ENCODE assay signal across 8 cellular contexts in the genomic region with DNA sequence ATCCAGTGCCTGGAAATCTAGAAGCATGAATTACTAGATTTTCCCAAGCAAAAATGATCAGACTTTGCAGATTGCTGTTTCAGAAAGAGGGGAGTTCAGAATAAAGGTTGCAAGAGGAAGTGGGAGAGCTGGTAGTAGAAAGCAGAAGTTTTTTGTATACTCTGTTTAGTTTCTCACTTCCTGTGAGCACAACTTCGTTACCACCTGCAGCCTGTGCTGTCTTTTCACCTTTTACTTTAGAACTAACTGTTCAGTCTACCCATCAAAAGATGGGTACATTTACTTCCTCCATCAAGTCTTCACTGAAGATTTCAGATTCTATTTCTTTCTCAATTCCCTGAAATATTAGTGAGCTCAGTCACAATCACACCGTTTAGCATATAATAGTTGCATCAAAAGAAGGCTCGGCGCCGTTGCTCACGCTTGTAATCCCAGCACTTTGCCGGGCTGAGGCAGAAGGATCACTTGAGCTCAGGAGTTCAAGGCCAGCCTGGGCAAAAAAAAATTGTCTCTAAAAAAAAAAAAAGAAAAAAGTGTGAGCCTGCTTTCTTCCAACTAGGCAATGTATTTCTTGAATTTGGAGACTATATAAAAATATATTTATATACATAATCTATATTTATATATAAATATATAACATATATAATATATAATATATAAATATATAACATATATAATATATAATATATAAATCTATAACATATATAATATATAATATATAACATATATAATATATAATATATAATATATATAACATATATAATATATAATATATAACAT. TPM values are rescaled to one million over a fixed set of nuclear protein-coding genes. Genes with fewer than 3 reads are reported as not detected.
DNase-seq lines count a peak whose midpoint lies in the region; ATAC-seq and TF ChIP-seq lines count a peak whose summit lies in the region.

No MANE protein-coding gene starts in this region.

- H3K36me3 ChIP-seq in sigmoid colon = peaks cover 0 to under 1% (median 0%) of the 10 kb centered on the region in 4 donors
- H3K36me3 ChIP-seq in body of pancreas (replicated peaks in 1 of 2; ENCODE audit: insufficient read depth in 1 of 2, low read depth in 2 of 2) = no peaks in the 10 kb centered on the region

- no peaks in the 10 kb centered on the region for H3K9me3 ChIP-seq in sigmoid colon
- no peaks in the 10 kb centered on the region for H3K9me3 ChIP-seq in body of pancreas

- WGBS in sigmoid colon, 2 donors = 69% methylated on average over 7 of the region's 7 CpGs
- WGBS in body of pancreas, 2 donors = 56 to 63% methylated on average over 7 of the region's 7 CpGs

- TF ChIP-seq CTCF in sigmoid colon (IDR thresholded peaks at IDR 0.05) (no peak), body of pancreas (IDR thresholded peaks at IDR 0.05) (no peak)

- intact Hi-C loops in sigmoid colon (cut with DNase I) = no loop called here
- intact Hi-C loops in body of pancreas (cut with DNase I) = no loop called here

- ATAC-seq in GM18868 (IDR thresholded peaks at IDR 0.05; ENCODE audit: unreplicated experiment) = peak; percentile 57
- peak; percentile 47 for ATAC-seq in HG02642 (IDR thresholded peaks at IDR 0.05; ENCODE audit: poor library complexity, unreplicated experiment)
- ATAC-seq in body of pancreas = no peak

- H3K4me3 ChIP-seq in sigmoid colon (no peak overlapping the region), body of pancreas (no peak overlapping the region)

- peaks cover 0 to 11% (median 8%) of the 10 kb centered on the region in 4 donors for H3K4me1 ChIP-seq in sigmoid colon
- H3K4me1 ChIP-seq in body of pancreas = peaks cover 7% of the 10 kb centered on the region

- TF ChIP-seq EP300 in sigmoid colon (IDR thresholded peaks at IDR 0.05) = no peak

- TF ChIP-seq POLR2A in sigmoid colon (IDR thresholded peaks at IDR 0.05) = no peak
- TF ChIP-seq POLR2A in body of pancreas (IDR thresholded peaks at IDR 0.05) = no peak

- H3K27ac ChIP-seq in sigmoid colon (no peak overlapping the region), body of pancreas (no peak overlapping the region)

- peak; percentile 84 for DNase-seq in NOMO-1 treated with DMSO at 0.1 percent for 48 hours (lab: John Stamatoyannopoulos, UW; ENCODE audit: unreplicated experiment)
- DNase-seq in myocyte (ENCODE audit: low read depth) = peak; percentile 8
- DNase-seq in sigmoid colon = no peak
- no peak for DNase-seq in body of pancreas
- no peak for DNase-seq in NCI-H2171 treated with DMSO at 0.1 percent for 48 hours (lab: John Stamatoyannopoulos, UW)
- no peak for DNase-seq in inferior parietal cortex (ENCODE audit: extremely low spot score)

- H3K27me3 ChIP-seq in sigmoid colon (no peaks in the 10 kb centered on the region), body of pancreas (no peaks in the 10 kb centered on the region)

RNA-seq across cellular contexts. Expression of a gene that starts 1.8 kb away (rescaled TPM):
- 21.1 and 27.8 TPM in 2 replicates for total RNA-seq in myocyte
- polyA plus RNA-seq in myocyte (2012) = 3.1 TPM
- total RNA-seq in sigmoid colon = 10 to 100 TPM in 2 of 4 donors, 1 to 10 TPM in 2; 9.0 to 11.1 (median 10.3) TPM
- 1 to 10 TPM in 2 of 3 donors, under 1 TPM in 1; 0.69 to 2.2 (median 1.8) TPM for polyA plus RNA-seq in sigmoid colon
- 1 to 10 TPM; 3.3 to 3.4 TPM for total RNA-seq in body of pancreas

RNA-seq across cellular contexts. Expression of a gene that starts 36.1 kb away (rescaled TPM):
- total RNA-seq in myocyte (959 and 1,040 TPM in 2 replicates), sigmoid colon (1,000 to 10,000 TPM; 1,731 to 3,301 (median 2,222) TPM), body of pancreas (100 to 1,000 TPM; 616 to 646 TPM)
- polyA plus RNA-seq in myocyte (2012) = 934 TPM
- polyA plus RNA-seq in sigmoid colon = 1,000 to 10,000 TPM; 1,942 to 3,503 (median 2,378) TPM

RNA-seq across cellular contexts. Expression of a gene that starts 45.7 kb away (rescaled TPM):
- total RNA-seq in myocyte (19.8 and 20.1 TPM in 2 replicates), sigmoid colon (10 to 100 TPM; 18.6 to 24.4 (median 21.5) TPM), body of pancreas (10 to 100 TPM; 11.5 to 20.5 TPM)
- polyA plus RNA-seq in myocyte (2012) = 5.0 TPM
- 1 to 10 TPM; 3.0 to 7.1 (median 3.5) TPM for polyA plus RNA-seq in sigmoid colon

RNA-seq across cellular contexts. Expression of a gene that starts 56.4 kb away (rescaled TPM):
- total RNA-seq in myocyte = 36.4 and 42.1 TPM in 2 replicates
- polyA plus RNA-seq in myocyte (2012) = 36.7 TPM
- total RNA-seq in sigmoid colon = 10 to 100 TPM; 11.5 to 15.8 (median 13.2) TPM
- polyA plus RNA-seq in sigmoid colon = 1 to 10 TPM in 2 of 3 donors, under 1 TPM in 1; 0.92 to 8.8 (median 1.8) TPM
- 1 to 10 TPM; 3.1 to 4.6 TPM for total RNA-seq in body of pancreas

Comparison
In these comparisons a context has a peak if more than half of its experiments do, and no peak if none do; other contexts are left out.
1. DNase-seq: peak in NOMO-1 treated with DMSO at 0.1 percent for 48 hours (single experiment) and myocyte (single experiment); none in sigmoid colon (single experiment), body of pancreas (0 of 4), NCI-H2171 treated with DMSO at 0.1 percent for 48 hours (single experiment) and inferior parietal cortex (single experiment).